12 cellular contexts compared by ENCODE assay signal in the genomic region with DNA sequence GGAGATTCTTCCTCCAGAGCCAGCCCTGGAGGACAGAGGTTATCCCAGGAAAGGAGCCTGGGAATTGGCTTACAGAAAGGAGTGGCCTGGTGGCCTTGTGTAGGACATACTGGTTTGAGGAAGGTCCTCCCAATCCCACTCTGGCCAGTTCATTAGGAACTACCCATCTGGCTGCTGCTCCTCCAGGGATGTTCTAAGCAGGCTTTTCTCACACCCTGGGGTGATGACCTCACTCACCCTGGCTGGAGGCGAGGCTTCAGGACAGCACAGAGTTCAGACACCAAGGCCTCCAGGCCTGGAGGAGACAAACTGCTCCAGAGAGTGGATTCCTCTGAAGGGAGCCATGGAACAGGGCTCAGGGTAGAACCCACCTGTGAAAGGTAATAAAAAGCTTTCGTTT. TPM values are rescaled to one million over a fixed set of nuclear protein-coding genes. Genes with fewer than 3 reads are reported as not detected.
DNase-seq lines count a peak whose midpoint lies in the region; ATAC-seq and TF ChIP-seq lines count a peak whose summit lies in the region.
"Had no signal": no experiment of that assay in that cellular context is flagged by ENCODE, and none has a peak within 500 bp of the region (broad histone marks: within the 10 kb centered on the region; RNA-seq: fewer than 3 reads in every experiment).

No MANE protein-coding gene starts in this region.

- CTCF ChIA-PET in CD8-positive, alpha-beta memory T cell (lab: Charles Lee), result no interaction called here

- H3K27me3 Mint-ChIP-seq in CD8-positive, alpha-beta memory T cell, result no peaks in the 10 kb centered on the region

- peaks cover 2 to 7% (median 4%) of the 10 kb centered on the region in 3 donors for H3K4me1 Mint-ChIP-seq in CD8-positive, alpha-beta memory T cell

- 0 out of 2 replicates have a peak, but pooled peaks have one; percentile 0 for TF ChIP-seq CTCF in WERI-Rb-1 (IDR thresholded peaks at IDR 0.05; ENCODE audit: low read depth, low read length)

- peaks cover 0 to 62% (median 4%) of the 10 kb centered on the region in 3 donors for H3K36me3 Mint-ChIP-seq in CD8-positive, alpha-beta memory T cell

- DNase-seq in WERI-Rb-1, result peak; percentile 92
- DNase-seq in left lobe of liver (ENCODE audit: low spot score), result no peak
- DNase-seq in GM19238 (ENCODE audit: insufficient read length, low spot score), result no peak
- no peak for DNase-seq in CD8-positive, alpha-beta memory T cell
- DNase-seq: CD8-positive, alpha-beta T cell; Karpas-422 had no signal

- no peak overlapping the region for H3K4me3 ChIP-seq in WERI-Rb-1 (ENCODE audit: low read depth, low read length)
- no peak overlapping the region for H3K4me3 ChIP-seq in CD8-positive, alpha-beta memory T cell (ENCODE audit: low read length)
- H3K4me3 ChIP-seq: A549, GM12878, HAP-1 had no signal

- H3K9me3 Mint-ChIP-seq in CD8-positive, alpha-beta memory T cell, result no peaks in the 10 kb centered on the region
- H3K9me3 Mint-ChIP-seq: CD8-positive, alpha-beta T cell had no signal

- H3K36me3 ChIP-seq in WERI-Rb-1, result peaks cover 32% of the 10 kb centered on the region
- peaks cover 14% of the 10 kb centered on the region for H3K36me3 ChIP-seq in CD8-positive, alpha-beta memory T cell (ENCODE audit: insufficient read depth, low read length)

- ATAC-seq in left lobe of liver, result peak; percentile 25
- ATAC-seq in GM18517 (IDR thresholded peaks at IDR 0.05; ENCODE audit: unreplicated experiment), result no peak
- ATAC-seq: A549; CD8-positive, alpha-beta T cell; GM12878 had no signal

- no peak overlapping the region for H3K27ac Mint-ChIP-seq in CD8-positive, alpha-beta memory T cell
- H3K27ac Mint-ChIP-seq: CD8-positive, alpha-beta T cell had no signal

- H3K4me1 ChIP-seq in CD8-positive, alpha-beta memory T cell (ENCODE audit: insufficient read depth, low read length), result no peaks in the 10 kb centered on the region
- H3K4me1 ChIP-seq: HAP-1 had no signal

- H3K4me3 Mint-ChIP-seq in CD8-positive, alpha-beta memory T cell, result no peak overlapping the region
- H3K4me3 Mint-ChIP-seq: CD14-positive monocyte; CD8-positive, alpha-beta T cell had no signal

- H3K27ac ChIP-seq in WERI-Rb-1, result peak overlapping the region; percentile 72
- H3K27ac ChIP-seq in CD8-positive, alpha-beta memory T cell (ENCODE audit: low read depth, low read length), result no peak overlapping the region

- POLR2A ChIA-PET in CD8-positive, alpha-beta memory T cell (lab: Charles Lee), result no interaction called here

- H3K9me3 ChIP-seq in WERI-Rb-1 (ENCODE audit: severe bottlenecking), result no peaks in the 10 kb centered on the region
- no peaks in the 10 kb centered on the region for H3K9me3 ChIP-seq in CD8-positive, alpha-beta memory T cell (ENCODE audit: low read length)
- H3K9me3 ChIP-seq: A549, HAP-1 had no signal

- no peaks in the 10 kb centered on the region for H3K27me3 ChIP-seq in WERI-Rb-1 (ENCODE audit: insufficient read depth, low read depth, severe bottlenecking)
- no peaks in the 10 kb centered on the region for H3K27me3 ChIP-seq in CD8-positive, alpha-beta memory T cell (ENCODE audit: insufficient read depth, low read length, poor library complexity, severe bottlenecking)

RNA-seq across cellular contexts. Expression of a gene that starts 8.9 kb away (rescaled TPM):
- total RNA-seq in left lobe of liver, result 467 TPM
- under 1 TPM; 0.39 to 0.51 TPM for total RNA-seq in CD8-positive, alpha-beta memory T cell
- not detected for polyA plus RNA-seq in CD8-positive, alpha-beta memory T cell
- total RNA-seq: Daoy had no signal

RNA-seq across cellular contexts. Expression of a gene that starts 9.6 kb away (rescaled TPM):
- 25.4 TPM for total RNA-seq in left lobe of liver
- 10 to 100 TPM; 19.2 to 20.6 TPM for total RNA-seq in CD8-positive, alpha-beta memory T cell
- polyA plus RNA-seq in CD8-positive, alpha-beta memory T cell, result 14.6 TPM

RNA-seq across cellular contexts. Expression of a gene that starts 14.9 kb away (rescaled TPM):
- 14.8 TPM for total RNA-seq in left lobe of liver
- 10 to 100 TPM; 52.2 to 52.4 TPM for total RNA-seq in CD8-positive, alpha-beta memory T cell
- 32.5 TPM for polyA plus RNA-seq in CD8-positive, alpha-beta memory T cell

RNA-seq across cellular contexts. Expression of a gene that starts 40.2 kb away (rescaled TPM):
- 50.3 TPM for total RNA-seq in left lobe of liver
- total RNA-seq in CD8-positive, alpha-beta memory T cell, result 10 to 100 TPM; 53.1 to 55.8 TPM
- polyA plus RNA-seq in CD8-positive, alpha-beta memory T cell, result 122 TPM

RNA-seq across cellular contexts. Expression of a gene that starts 44.3 kb away (rescaled TPM):
- 20.2 TPM for total RNA-seq in left lobe of liver
- 100 to 1,000 TPM; 102 to 108 TPM for total RNA-seq in CD8-positive, alpha-beta memory T cell
- 84.8 TPM for polyA plus RNA-seq in CD8-positive, alpha-beta memory T cell

Comparison
In these comparisons a context has a peak if more than half of its experiments do, and no peak if none do; other contexts are left out.
1. RNA of a gene that starts 8.9 kb away (total RNA-seq): 467 TPM in left lobe of liver (single experiment); 0.39 to 0.51 TPM in CD8-positive, alpha-beta memory T cell; every median in the first group is over 100 times any median in the second.